Comparison of ENCODE assay signal across 7 cellular contexts in the genomic region with DNA sequence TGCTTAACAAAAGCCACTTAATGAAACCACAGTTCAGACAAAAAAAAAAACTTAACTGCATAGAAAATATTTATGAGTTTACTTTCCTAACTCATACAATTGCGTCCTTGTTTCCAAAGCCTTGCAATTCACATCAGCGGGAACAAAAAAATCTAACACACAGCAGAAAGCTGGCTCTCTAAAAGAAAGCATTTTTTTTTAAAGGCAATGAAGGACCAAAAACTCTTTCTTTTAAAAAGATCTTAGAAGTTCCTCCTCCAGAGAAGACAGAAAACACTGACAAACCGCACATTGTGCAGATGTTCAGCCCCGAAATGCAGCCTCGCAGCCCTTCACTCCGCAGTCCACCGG. TPM values are rescaled to one million over a fixed set of nuclear protein-coding genes. Genes with fewer than 3 reads are reported as not detected.
A peak's percentile ranks its signal among the peaks of the same experiment; 100 is the strongest.
DNase-seq lines count a peak whose midpoint lies in the region; ATAC-seq and TF ChIP-seq lines count a peak whose summit lies in the region.

No MANE protein-coding gene starts in this region.

- peaks cover 1% of the 10 kb centered on the region for H3K9me3 Mint-ChIP-seq in activated T-helper 17 cell treated with anti-CD3 and anti-CD28 coated beads, Interleukin-2, amount 50 U/mL, for 72 hours

- H3K27ac Mint-ChIP-seq in activated T-helper 17 cell treated with anti-CD3 and anti-CD28 coated beads, Interleukin-2, amount 50 U/mL, for 72 hours = no peak overlapping the region

- H3K4me3 Mint-ChIP-seq in activated T-helper 17 cell treated with anti-CD3 and anti-CD28 coated beads, Interleukin-2, amount 50 U/mL, for 72 hours = peak overlapping the region; percentile 40

- H3K9me3 ChIP-seq in HEK293 (ENCODE audit: control insufficient read depth, insufficient read depth, low read depth, low read length) (no peaks in the 10 kb centered on the region), smooth muscle cell (replicated peaks; ENCODE audit: low read depth) (no peaks in the 10 kb centered on the region)

- H3K27me3 ChIP-seq in smooth muscle cell (ENCODE audit: low read depth) = no peaks in the 10 kb centered on the region

- peaks cover 82% of the 10 kb centered on the region for H3K79me2 ChIP-seq in smooth muscle cell (ENCODE audit: low read depth)

- TF ChIP-seq CTCF in HEK293 (tag by site-specific recombination; IDR thresholded peaks at IDR 0.05) (no peak), smooth muscle cell (IDR thresholded peaks at IDR 0.05; ENCODE audit: borderline replicate concordance, insufficient read depth, poor library complexity, severe bottlenecking) (no peak)

- H3K36me3 ChIP-seq in HEK293 (ENCODE audit: control insufficient read depth in 2 of 2, insufficient read depth in 1 of 2, low read length in 2 of 2) (peaks cover 0 to 4% of the 10 kb centered on the region in 2 experiments; a peak in 1 of 3 replicates), smooth muscle cell (ENCODE audit: low read depth) (no peaks in the 10 kb centered on the region)

- H3K27me3 Mint-ChIP-seq in activated T-helper 17 cell treated with anti-CD3 and anti-CD28 coated beads, Interleukin-2, amount 50 U/mL, for 72 hours = peaks cover 34% of the 10 kb centered on the region

- peak overlapping the region; percentile 75; the same call in 1 of the 2 replicates for H3K27ac ChIP-seq in HEK293 (ENCODE audit: extremely low read depth, low read depth, low read length)
- peak overlapping the region; percentile 6 for H3K27ac ChIP-seq in smooth muscle cell (ENCODE audit: low read depth)

- H3K4me2 ChIP-seq in smooth muscle cell = peak overlapping the region; percentile 97

- no peaks in the 10 kb centered on the region for H3K4me1 Mint-ChIP-seq in activated T-helper 17 cell treated with anti-CD3 and anti-CD28 coated beads, Interleukin-2, amount 50 U/mL, for 72 hours

- peaks cover 5% of the 10 kb centered on the region for H3K36me3 Mint-ChIP-seq in activated T-helper 17 cell treated with anti-CD3 and anti-CD28 coated beads, Interleukin-2, amount 50 U/mL, for 72 hours (ENCODE audit: low read depth)

- CTCF ChIA-PET in HEK293 (lab: Yijun Ruan, JAX) = interaction anchor here (0.6 to 1.5 kb wide), 4 partner anchors 15 to 1066 kb away, joined by 3 to 4 read pairs (median 3); no protein-coding TSS in a partner anchor

- WGBS in smooth muscle cell (ENCODE audit: low lambda C conversion rate) = 0% methylated on average over 7 of the region's 7 CpGs

- H3K4me1 ChIP-seq in HEK293 (ENCODE audit: control insufficient read depth, insufficient read depth, low read length) (no peaks in the 10 kb centered on the region), smooth muscle cell (ENCODE audit: low read depth) (peaks cover 14% of the 10 kb centered on the region)

- ATAC-seq in activated T-helper 17 cell treated with anti-CD3 and anti-CD28 coated beads, Interleukin-2, amount 50 U/mL, for 72 hours (replicated peaks) = no peak
- no peak for ATAC-seq in HG03039 (IDR thresholded peaks at IDR 0.05; ENCODE audit: unreplicated experiment)

- H2AFZ ChIP-seq in smooth muscle cell (ENCODE audit: low read depth) = peak overlapping the region; percentile 51

- H3F3A ChIP-seq in smooth muscle cell (ENCODE audit: low read depth) = no peaks in the 10 kb centered on the region

- DNase-seq in smooth muscle cell (lab: John Stamatoyannopoulos, UW; ENCODE audit: unreplicated experiment) (no peak), NCI-H2171 (lab: John Stamatoyannopoulos, UW) (no peak), GOT3 (lab: John Stamatoyannopoulos, UW) (no peak)

- H4K20me1 ChIP-seq in smooth muscle cell (ENCODE audit: low read depth) = peaks cover 73% of the 10 kb centered on the region

- peak overlapping the region; percentile 65 for H3K9ac ChIP-seq in smooth muscle cell (ENCODE audit: low read depth)

- peak overlapping the region; percentile 84 for H3K4me3 ChIP-seq in HEK293 (ENCODE audit: low read depth, low read length)
- peak overlapping the region; percentile 88 for H3K4me3 ChIP-seq in iPS-11a (ENCODE audit: low read depth, low read length)
- peak overlapping the region; percentile 83 for H3K4me3 ChIP-seq in smooth muscle cell

- POLR2A ChIA-PET in HEK293 (lab: Yijun Ruan, JAX) = interaction anchor here (1.5 kb wide), 1 partner anchor 37 kb away, joined by 3 read pairs; no protein-coding TSS in a partner anchor

TF ChIP-seq in HEK293, 187 proteins besides CTCF, POLR2A, EP300 and RAD21:
- TF ChIP-seq ZNF416 (tag by site-specific recombination; IDR thresholded peaks at IDR 0.05) (no peak), SCRT1 (tag by site-specific recombination; IDR thresholded peaks at IDR 0.05; ENCODE audit: borderline replicate concordance) (0 out of 2 replicates have a peak, but pooled peaks have one; percentile 40)
TF ChIP-seq in HEK293: peak in this region for 1.

RNA-seq across cellular contexts. Expression of gene FAT1, which starts 0.8 kb away (rescaled TPM):
- not detected for total RNA-seq in activated T-helper 17 cell treated with anti-CD3 and anti-CD28 coated beads, Interleukin-2, amount 50 U/mL, for 72 hours
- total RNA-seq in smooth muscle cell = 359 and 395 TPM in 2 replicates
- 42.4 and 65.1 TPM in 2 replicates for polyA plus RNA-seq in smooth muscle cell

Comparison
In these comparisons a context has a peak if more than half of its experiments do, and no peak if none do; other contexts are left out.
1. RNA of gene FAT1, which starts 0.8 kb away (total RNA-seq): 359 to 395 TPM in smooth muscle cell; not detected in activated T-helper 17 cell treated with anti-CD3 and anti-CD28 coated beads, Interleukin-2, amount 50 U/mL, for 72 hours; every median in the first group is over 100 times any median in the second.
2. Peak in every context shown above with its lines, with median percentiles within 50 percentile points of each other: H3K4me3 ChIP-seq.